Comparison of ENCODE assay signal across 1 cellular context in genomic region chr22:44409691-44410316, GRCh38.
TF ChIP-seq lines count a peak whose summit lies in the region.

No MANE protein-coding gene starts in this region.

TF ChIP-seq in GM23338, 12 proteins besides CTCF, POLR2A, EP300 and RAD21 (continued from another document):
- no peak for TF ChIP-seq REST (IDR thresholded peaks at IDR 0.05; ENCODE audit: unreplicated experiment)
- TF ChIP-seq STAT1 (IDR thresholded peaks at IDR 0.05; ENCODE audit: unreplicated experiment): no peak
- TF ChIP-seq ETS1 (IDR thresholded peaks at IDR 0.05): no peak
- no peak for TF ChIP-seq CREB1 (CRISPR knock-in tag; IDR thresholded peaks at IDR 0.05; ENCODE audit: low read depth)
- no peak for TF ChIP-seq EZH2 (IDR thresholded peaks at IDR 0.05; ENCODE audit: low read depth, unreplicated experiment)
- TF ChIP-seq ZNF114 (CRISPR knock-in tag; IDR thresholded peaks at IDR 0.05): no peak
- no peak for TF ChIP-seq ZNF331 (CRISPR knock-in tag; IDR thresholded peaks at IDR 0.05; ENCODE audit: low read depth)
- no peak for TF ChIP-seq EZH2phosphoT487 (IDR thresholded peaks at IDR 0.05; ENCODE audit: unreplicated experiment)
